ENCODE assay signal across 1 cellular context in the genomic region with DNA sequence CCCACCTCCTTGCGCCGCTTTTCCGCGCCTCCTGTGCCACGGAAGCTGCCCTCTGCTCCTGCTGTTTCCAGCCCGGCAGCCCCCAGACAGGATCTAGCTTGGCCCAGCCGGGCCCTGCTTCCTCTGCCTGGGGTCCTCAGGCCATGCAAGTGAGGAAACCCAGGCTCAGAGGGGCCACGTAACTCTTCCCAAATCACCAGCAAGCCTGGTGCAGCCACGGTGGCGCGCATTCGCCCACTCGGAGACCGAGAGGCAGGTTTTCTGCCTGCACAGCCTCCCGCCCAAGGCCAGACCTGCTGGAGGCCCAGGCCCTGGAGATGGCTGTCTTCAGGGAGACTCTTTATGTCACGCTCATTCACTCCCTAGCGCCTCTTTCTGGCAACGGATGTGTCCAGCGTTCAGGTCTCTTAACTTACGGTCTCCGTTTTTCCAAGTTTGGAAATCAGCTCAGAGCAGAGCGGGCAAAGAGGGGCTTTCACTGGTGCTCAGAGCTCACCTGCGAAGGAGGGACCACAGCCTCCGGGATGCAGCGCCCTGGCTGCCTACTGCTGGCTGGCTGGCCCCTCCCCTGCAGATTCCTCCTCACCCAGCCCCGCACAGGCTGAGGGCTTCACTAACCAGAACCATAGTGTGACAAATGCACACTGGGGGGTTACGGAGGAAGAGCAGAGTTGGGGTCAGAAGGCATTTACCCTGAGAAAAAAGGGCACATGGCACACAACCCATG.
TF ChIP-seq lines count a peak whose summit lies in the region.

No MANE protein-coding gene starts in this region.

TF ChIP-seq in SK-N-SH, 30 proteins besides CTCF, POLR2A, EP300 and RAD21 (continued from another document):
- TF ChIP-seq JUND (IDR thresholded peaks at IDR 0.05) (no peak), GATA2 (CRISPR knock-in tag; IDR thresholded peaks at IDR 0.05) (no peak), ELF1 (IDR thresholded peaks at IDR 0.05) (no peak), EZH2phosphoT487 (IDR thresholded peaks at IDR 0.05; ENCODE audit: borderline replicate concordance, low read depth) (no peak), MAX (IDR thresholded peaks at IDR 0.05; ENCODE audit: low read depth) (no peak), FOXM1 (IDR thresholded peaks at IDR 0.05; ENCODE audit: low read depth) (no peak), GABPA (IDR thresholded peaks at IDR 0.05; ENCODE audit: low read depth) (no peak)
